In genomic region chr12:64566882-64567517, GRCh38 we compare ENCODE assay signal across 17 cellular contexts. TPM values are rescaled to one million over a fixed set of nuclear protein-coding genes. Genes with fewer than 3 reads are reported as not detected.
A peak's percentile ranks its signal among the peaks of the same experiment; 100 is the strongest.
DNase-seq lines count a peak whose midpoint lies in the region; ATAC-seq lines count a peak whose summit lies in the region.
"Had no signal": no experiment of that assay in that cellular context is flagged by ENCODE, and none has a peak within 500 bp of the region (broad histone marks: within the 10 kb centered on the region; RNA-seq: fewer than 3 reads in every experiment).

No MANE protein-coding gene starts in this region.

- no peak overlapping the region for H3K27ac ChIP-seq in CD4-positive, CD25-positive, alpha-beta regulatory T cell (ENCODE audit: insufficient read depth, low read length, poor library complexity, severe bottlenecking)
- no peak overlapping the region for H3K27ac ChIP-seq in caudate nucleus (ENCODE audit: low read depth, low read length)
- H3K27ac ChIP-seq: suprapubic skin had no signal

- DNase-seq in CD4-positive, CD25-positive, alpha-beta regulatory T cell: no peak
- DNase-seq in Kasumi-1 (lab: John Stamatoyannopoulos, UW) (peak; percentile 12 to 15), SKM-1 (lab: John Stamatoyannopoulos, UW; ENCODE audit: unreplicated experiment) (peak; percentile 4), mucosa of gallbladder (ENCODE audit: low spot score) (peak; percentile 51), iPS-NIHi11 (ENCODE audit: low spot score) (no peak), caudate nucleus (lab: John Stamatoyannopoulos, UW) (no peak), SHP77 treated with DMSO at 0.1 percent for 48 hours (lab: John Stamatoyannopoulos, UW) (no peak)
- DNase-seq: activated CD4-positive, alpha-beta T cell treated with anti-CD3 and anti-CD28 coated beads, Interleukin-2, amount 50 U/mL, for 1 hour; amygdala; kidney glomerular epithelial cell; NCI-H1048; posterior cingulate gyrus; stimulated activated CD4-positive, alpha-beta T cell treated with anti-CD3 and anti-CD28 coated beads, Interleukin-15, amount 100 ng/mL, for 24 hours had no signal

- H3K4me1 ChIP-seq in CD4-positive, CD25-positive, alpha-beta regulatory T cell (ENCODE audit: control insufficient read depth, insufficient read depth, low read length, poor library complexity, severe bottlenecking): peaks cover 3% of the 10 kb centered on the region

- H3K36me3 ChIP-seq in CD4-positive, CD25-positive, alpha-beta regulatory T cell (ENCODE audit: control insufficient read depth, insufficient read depth, low read length): no peaks in the 10 kb centered on the region
- H3K36me3 ChIP-seq: suprapubic skin had no signal

- H3K36me3 Mint-ChIP-seq in CD4-positive, CD25-positive, alpha-beta regulatory T cell: no peaks in the 10 kb centered on the region

- no peak overlapping the region for H3K4me3 Mint-ChIP-seq in CD4-positive, CD25-positive, alpha-beta regulatory T cell
- H3K4me3 Mint-ChIP-seq: T-helper 2 cell treated with Interferon-gamma antibody and Interleukin-4, amounts not matched to agents 5 μg/mL and 100 μg/mL, for 36 hours had no signal

- peaks cover 7% of the 10 kb centered on the region for H3K27me3 Mint-ChIP-seq in CD4-positive, CD25-positive, alpha-beta regulatory T cell

- peak overlapping the region in 2 of 3 donors; percentile 49 to 55 for H3K27ac Mint-ChIP-seq in CD4-positive, CD25-positive, alpha-beta regulatory T cell
- H3K27ac Mint-ChIP-seq: T-helper 2 cell treated with Interferon-gamma antibody and Interleukin-4, amounts not matched to agents 5 μg/mL and 100 μg/mL, for 36 hours had no signal

- ATAC-seq in CD4-positive, CD25-positive, alpha-beta regulatory T cell (ENCODE audit: low read depth in 2 of 2): no peak
- no peak for ATAC-seq in GM21529 (IDR thresholded peaks at IDR 0.05; ENCODE audit: unreplicated experiment)
- ATAC-seq: GM12878 had no signal

- H3K9me3 Mint-ChIP-seq in CD4-positive, CD25-positive, alpha-beta regulatory T cell: peaks cover 0 to 3% (median 0%) of the 10 kb centered on the region in 7 donors
- H3K9me3 Mint-ChIP-seq: T-helper 2 cell treated with Interferon-gamma antibody and Interleukin-4, amounts not matched to agents 5 μg/mL and 100 μg/mL, for 36 hours had no signal

- H3K4me3 ChIP-seq in CD4-positive, CD25-positive, alpha-beta regulatory T cell (ENCODE audit: low read depth, low read length): no peak overlapping the region
- H3K4me3 ChIP-seq: GM12878, suprapubic skin had no signal

- no peaks in the 10 kb centered on the region for H3K27me3 ChIP-seq in CD4-positive, CD25-positive, alpha-beta regulatory T cell (ENCODE audit: control insufficient read depth, insufficient read depth, low read length)
- H3K27me3 ChIP-seq: suprapubic skin had no signal

- H3K9me3 ChIP-seq in CD4-positive, CD25-positive, alpha-beta regulatory T cell (ENCODE audit: control insufficient read depth in 2 of 2, low read length in 2 of 2): no peaks in the 10 kb centered on the region
- H3K9me3 ChIP-seq: suprapubic skin had no signal

- peaks cover 0 to 46% (median 21%) of the 10 kb centered on the region in 4 donors for H3K4me1 Mint-ChIP-seq in CD4-positive, CD25-positive, alpha-beta regulatory T cell

RNA-seq across cellular contexts. Expression of gene RASSF3, which starts 43.3 kb away (rescaled TPM):
- 158 TPM for total RNA-seq in CD4-positive, CD25-positive, alpha-beta regulatory T cell
- polyA plus RNA-seq in CD4-positive, CD25-positive, alpha-beta regulatory T cell: 10 to 100 TPM in 2 of 4 donors, 1 to 10 TPM in 2; 5.5 to 12.8 (median 8.0) TPM
- 130 TPM for total RNA-seq in mucosa of gallbladder

Comparison
In these comparisons a context has a peak if more than half of its experiments do, and no peak if none do; other contexts are left out.
1. DNase-seq: peak in Kasumi-1 (2 of 2), SKM-1 (single experiment) and mucosa of gallbladder (single experiment); none in CD4-positive, CD25-positive, alpha-beta regulatory T cell (0 of 3), iPS-NIHi11 (single experiment), caudate nucleus (0 of 61) and SHP77 treated with DMSO at 0.1 percent for 48 hours (single experiment).